Comparison of ENCODE assay signal across 23 cellular contexts in genomic region chr10:35979116-35979515, GRCh38.
"Had no signal": no experiment of that assay in that cellular context is flagged by ENCODE, and none has a peak within 500 bp of the region (broad histone marks: within the 10 kb centered on the region; RNA-seq: fewer than 3 reads in every experiment).

No MANE protein-coding gene starts in this region.

- DNase-seq: IMR-90, Karpas-422, KG1, MM.1S, NCI-H1092 treated with DMSO at 0.1 percent for 48 hours, NCI-H1436, NCI-H187, NCI-H2029, NCI-H2081 treated with DMSO at 0.1 percent for 48 hours, NCI-H2171, NCI-H226, NCI-H446, NCI-H510A, NCI-H524 treated with DMSO at 0.1 percent for 48 hours, NCI-H69, NCI-H774, Right ventricle myocardium superior, RPMI8226, SIG-M5 had no signal

- FAIRE-seq: HepG2, RCC 7860 had no signal

- H3K4me3 ChIP-seq: SJSA1, SK-N-MC had no signal
